ENCODE assay signal across 8 cellular contexts in genomic region chr17:29760771-29761682, GRCh38.
DNase-seq lines count a peak whose midpoint lies in the region; ATAC-seq and TF ChIP-seq lines count a peak whose summit lies in the region.

No MANE protein-coding gene starts in this region.

- H3K36me3 Mint-ChIP-seq in stimulated activated naive CD8-positive, alpha-beta T cell treated with anti-CD3 and anti-CD28 coated beads, Interleukin-15, Interleukin-2, amounts not matched to agents 100 ng/mL and 50 ng/mL, for 24 hours (ENCODE audit: low read depth) = peaks cover 24% of the 10 kb centered on the region

- H3K79me2 ChIP-seq in neural cell (replicated peaks; ENCODE audit: insufficient read depth, low read length) = peaks cover 3% of the 10 kb centered on the region

- H3K36me3 ChIP-seq in BLaER1 = peaks cover 7% of the 10 kb centered on the region
- no peaks in the 10 kb centered on the region for H3K36me3 ChIP-seq in neural cell (ENCODE audit: insufficient read depth, low read length)

- H3K27me3 Mint-ChIP-seq in stimulated activated naive CD8-positive, alpha-beta T cell treated with anti-CD3 and anti-CD28 coated beads, Interleukin-15, Interleukin-2, amounts not matched to agents 100 ng/mL and 50 ng/mL, for 24 hours = no peaks in the 10 kb centered on the region

- TF ChIP-seq EP300 in neural cell (conservative IDR thresholded peaks at IDR 0.05; ENCODE audit: poor library complexity, severe bottlenecking) = no peak

- H3K4me2 ChIP-seq in BLaER1 (peak overlapping the region; percentile 81), neural cell (ENCODE audit: low read length) (peak overlapping the region; percentile 51)

- no peaks in the 10 kb centered on the region for H3K9me3 Mint-ChIP-seq in stimulated activated naive CD8-positive, alpha-beta T cell treated with anti-CD3 and anti-CD28 coated beads, Interleukin-15, Interleukin-2, amounts not matched to agents 100 ng/mL and 50 ng/mL, for 24 hours

- H3K4me1 Mint-ChIP-seq in stimulated activated naive CD8-positive, alpha-beta T cell treated with anti-CD3 and anti-CD28 coated beads, Interleukin-15, Interleukin-2, amounts not matched to agents 100 ng/mL and 50 ng/mL, for 24 hours (ENCODE audit: low read depth) = peaks cover 48% of the 10 kb centered on the region

- ATAC-seq in GM19438 (IDR thresholded peaks at IDR 0.05; ENCODE audit: low read depth, unreplicated experiment) = peak; percentile 61

- peak overlapping the region; percentile 95 for H3K27ac Mint-ChIP-seq in stimulated activated naive CD8-positive, alpha-beta T cell treated with anti-CD3 and anti-CD28 coated beads, Interleukin-15, Interleukin-2, amounts not matched to agents 100 ng/mL and 50 ng/mL, for 24 hours

- DNase-seq in HK-2 (ENCODE audit: unreplicated experiment) (peak; percentile 83), fibroblast of villous mesenchyme (ENCODE audit: low read depth) (peak; percentile 91)
- peak; percentile 96 for DNase-seq in activated effector memory CD4-positive, alpha-beta T cell treated with anti-CD3 and anti-CD28 coated beads, Interleukin-2, amount 50 U/mL, for 16 hours

- peak overlapping the region; percentile 21 for H2AFZ ChIP-seq in neural cell (ENCODE audit: low read depth, low read length)

- peaks cover 7% of the 10 kb centered on the region for H3F3A ChIP-seq in neural cell (ENCODE audit: insufficient read depth, low read length, poor library complexity, severe bottlenecking)

- H3K4me1 ChIP-seq in BLaER1 = peaks cover 57% of the 10 kb centered on the region

- no peaks in the 10 kb centered on the region for H3K9me2 ChIP-seq in neural cell (ENCODE audit: insufficient read depth, low read length)

- H3K27me3 ChIP-seq in BLaER1 = no peaks in the 10 kb centered on the region
- no peaks in the 10 kb centered on the region for H3K27me3 ChIP-seq in neural cell (ENCODE audit: insufficient read depth, low read depth, low read length)

- H3K4me3 ChIP-seq in BLaER1 (peak overlapping the region; percentile 81), fibroblast of villous mesenchyme (ENCODE audit: low read depth, low read length) (peak overlapping the region; percentile 83), neural cell (ENCODE audit: low read length) (peak overlapping the region; percentile 70)

- peak; percentile 86 for TF ChIP-seq POLR2A in Raji (IDR thresholded peaks at IDR 0.05; ENCODE audit: insufficient read depth, low read depth, low read length)

- H3K9ac ChIP-seq in BLaER1 (peak overlapping the region; percentile 89), neural cell (ENCODE audit: low read length) (peak overlapping the region; percentile 31)

- H3K27ac ChIP-seq in BLaER1 (peak overlapping the region; percentile 86), neural cell (ENCODE audit: low read length) (no peak overlapping the region)

- peak overlapping the region; percentile 94 for H3K4me3 Mint-ChIP-seq in stimulated activated naive CD8-positive, alpha-beta T cell treated with anti-CD3 and anti-CD28 coated beads, Interleukin-15, Interleukin-2, amounts not matched to agents 100 ng/mL and 50 ng/mL, for 24 hours

- no peaks in the 10 kb centered on the region for H3K9me3 ChIP-seq in BLaER1
- no peaks in the 10 kb centered on the region for H3K9me3 ChIP-seq in neural cell (ENCODE audit: low read length)

- peaks cover 29% of the 10 kb centered on the region for H4K20me1 ChIP-seq in BLaER1
- H4K20me1 ChIP-seq in neural cell (ENCODE audit: insufficient read depth) = peaks cover 9% of the 10 kb centered on the region

- no peak for TF ChIP-seq CTCF in fibroblast of villous mesenchyme (IDR thresholded peaks at IDR 0.05; ENCODE audit: insufficient read depth, low read depth, low read length)
- no peak for TF ChIP-seq CTCF in neural cell (IDR thresholded peaks at IDR 0.05; ENCODE audit: poor library complexity, severe bottlenecking)

- no peak for TF ChIP-seq RAD21 in neural cell (conservative IDR thresholded peaks at IDR 0.05)

TF ChIP-seq in neural cell, 6 proteins besides CTCF, POLR2A, EP300 and RAD21:
- TF ChIP-seq REST (IDR thresholded peaks at IDR 0.05; ENCODE audit: borderline replicate concordance) (no peak), TAF1 (IDR thresholded peaks at IDR 0.05; ENCODE audit: low read depth) (no peak), MXI1 (conservative IDR thresholded peaks at IDR 0.05; ENCODE audit: poor library complexity, severe bottlenecking) (peak; percentile 72), SMC3 (conservative IDR thresholded peaks at IDR 0.05; ENCODE audit: poor library complexity) (no peak), EZH2 (IDR thresholded peaks at IDR 0.05; ENCODE audit: borderline replicate concordance, insufficient read depth, low read length, poor library complexity, severe bottlenecking) (no peak)
